In the genomic region with DNA sequence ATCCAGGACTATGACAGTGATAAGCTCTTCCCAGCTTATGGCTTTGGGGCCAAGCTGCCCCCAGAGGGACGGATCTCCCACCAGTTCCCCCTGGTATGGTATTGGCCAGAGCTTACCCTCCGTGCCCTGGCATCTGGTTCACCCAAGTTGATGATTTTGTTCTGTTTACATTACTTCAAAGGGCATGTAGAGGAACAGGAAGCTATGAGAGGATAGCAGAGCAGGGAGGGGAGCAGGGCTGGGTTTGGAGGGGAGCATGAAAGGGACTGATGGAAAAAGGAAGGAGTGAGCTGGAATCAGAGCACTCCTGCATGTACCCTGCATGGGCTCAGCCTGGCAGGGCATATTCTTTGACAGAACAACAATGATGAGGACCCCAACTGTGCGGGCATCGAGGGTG, we compare ENCODE assay signal across 1 cellular context.
TF ChIP-seq lines count a peak whose summit lies in the region.

No MANE protein-coding gene starts in this region.

TF ChIP-seq in SK-N-SH treated with all-trans-retinoic acid at 6 μM for 48 hours, 23 proteins besides CTCF, POLR2A, EP300 and RAD21 (continued from another document):
- TF ChIP-seq TSHZ2 (CRISPR knock-in tag; IDR thresholded peaks at IDR 0.05) (no peak), ZC3H10 (CRISPR knock-in tag; IDR thresholded peaks at IDR 0.05) (no peak), PPARA (CRISPR knock-in tag; IDR thresholded peaks at IDR 0.05; ENCODE audit: borderline replicate concordance) (no peak), TCF4 (CRISPR knock-in tag; IDR thresholded peaks at IDR 0.05; ENCODE audit: borderline replicate concordance) (no peak), SNAI2 (CRISPR knock-in tag; IDR thresholded peaks at IDR 0.05) (no peak), CSDC2 (CRISPR knock-in tag; IDR thresholded peaks at IDR 0.05) (no peak), GLIS3 (CRISPR knock-in tag; IDR thresholded peaks at IDR 0.05) (no peak), ISL1 (CRISPR knock-in tag; IDR thresholded peaks at IDR 0.05) (no peak), POU6F1 (CRISPR knock-in tag; IDR thresholded peaks at IDR 0.05; ENCODE audit: borderline replicate concordance, low read depth) (no peak), ARNTL (CRISPR knock-in tag; IDR thresholded peaks at IDR 0.05; ENCODE audit: borderline replicate concordance, low read depth) (no peak), ZNF565 (CRISPR knock-in tag; conservative IDR thresholded peaks at IDR 0.05; ENCODE audit: low read depth) (no peak)
TF ChIP-seq in SK-N-SH treated with all-trans-retinoic acid at 6 μM for 48 hours: peak in this region for 0.
